8 cellular contexts compared by ENCODE assay signal in genomic region chr10:95289921-95290421, GRCh38. TPM values are rescaled to one million over a fixed set of nuclear protein-coding genes. Genes with fewer than 3 reads are reported as not detected.
A peak's percentile ranks its signal among the peaks of the same experiment; 100 is the strongest.
DNase-seq lines count a peak whose midpoint lies in the region; ATAC-seq, FAIRE-seq and TF ChIP-seq lines count a peak whose summit lies in the region.

No MANE protein-coding gene starts in this region.

- peak overlapping the region; percentile 92 for H3K9ac ChIP-seq in SK-N-SH
- H3K9ac ChIP-seq in keratinocyte (ENCODE audit: control insufficient read depth, extremely low read depth, insufficient read depth, low read length), result peak overlapping the region; percentile 85

- TF ChIP-seq POLR2A in suprapubic skin (IDR thresholded peaks at IDR 0.05), result no peak

- intact Hi-C loops in activated T-helper 2 cell treated with anti-CD3 and anti-CD28 coated beads, Interferon-gamma antibody, Interleukin-2, Interleukin-4, amounts not matched to agents 10 μg/mL and 5 μg/mL and 100 μg/mL, durations not matched to agents 14 hours and 24 hours and 36 hours (cut with micrococcal nuclease), result loop anchor here (5.0 kb wide), 1 partner anchor 108 kb away; no protein-coding TSS in a partner anchor

- no peak overlapping the region for H3K27ac Mint-ChIP-seq in activated T-helper 2 cell treated with anti-CD3 and anti-CD28 coated beads, Interferon-gamma antibody, Interleukin-2, Interleukin-4, amounts not matched to agents 10 μg/mL and 5 μg/mL and 100 μg/mL, durations not matched to agents 14 hours and 24 hours and 36 hours

- no peaks in the 10 kb centered on the region for H4K20me1 ChIP-seq in SK-N-SH (ENCODE audit: insufficient read depth)
- H4K20me1 ChIP-seq in keratinocyte (ENCODE audit: control insufficient read depth, extremely low read depth, insufficient read depth, low read length), result peaks cover 12% of the 10 kb centered on the region

- H3K4me1 Mint-ChIP-seq in activated T-helper 2 cell treated with anti-CD3 and anti-CD28 coated beads, Interferon-gamma antibody, Interleukin-2, Interleukin-4, amounts not matched to agents 10 μg/mL and 5 μg/mL and 100 μg/mL, durations not matched to agents 14 hours and 24 hours and 36 hours (ENCODE audit: low read depth), result peaks cover 20% of the 10 kb centered on the region

- H3K79me2 ChIP-seq in SK-N-SH (ENCODE audit: insufficient read depth), result peaks cover 56% of the 10 kb centered on the region
- peaks cover 58% of the 10 kb centered on the region for H3K79me2 ChIP-seq in keratinocyte (ENCODE audit: control insufficient read depth, insufficient read depth, low read length)

- H3K36me3 Mint-ChIP-seq in activated T-helper 2 cell treated with anti-CD3 and anti-CD28 coated beads, Interferon-gamma antibody, Interleukin-2, Interleukin-4, amounts not matched to agents 10 μg/mL and 5 μg/mL and 100 μg/mL, durations not matched to agents 14 hours and 24 hours and 36 hours (ENCODE audit: low read depth), result no peaks in the 10 kb centered on the region

- H3K9me3 Mint-ChIP-seq in activated T-helper 2 cell treated with anti-CD3 and anti-CD28 coated beads, Interferon-gamma antibody, Interleukin-2, Interleukin-4, amounts not matched to agents 10 μg/mL and 5 μg/mL and 100 μg/mL, durations not matched to agents 14 hours and 24 hours and 36 hours, result no peaks in the 10 kb centered on the region

- CTCF ChIA-PET in SK-N-SH (lab: Yijun Ruan, JAX), result interaction anchor here (0.6 to 3.3 kb wide), 4 partner anchors 13 to 73 kb away, joined by 4 to 16 read pairs (median 10); no protein-coding TSS in a partner anchor

- H3K4me2 ChIP-seq in SK-N-SH, result peak overlapping the region; percentile 82
- H3K4me2 ChIP-seq in keratinocyte (ENCODE audit: control insufficient read depth, extremely low read depth, insufficient read depth, low read depth, low read length), result peak overlapping the region; percentile 99

- H3K9me1 ChIP-seq in keratinocyte (ENCODE audit: control insufficient read depth, extremely low read depth, insufficient read depth, low read length), result peaks cover 4% of the 10 kb centered on the region

- peaks cover 5% of the 10 kb centered on the region for H3F3A ChIP-seq in SK-N-SH (replicated peaks; ENCODE audit: insufficient read depth)

- DNase-seq in SK-N-SH (no peak), keratinocyte (ENCODE audit: low read depth, low spot score) (no peak), suprapubic skin (ENCODE audit: low spot score in 2 of 2) (no peak), RCC 7860 (ENCODE audit: low spot score) (no peak), NCI-H524 (lab: John Stamatoyannopoulos, UW) (no peak), midbrain (lab: John Stamatoyannopoulos, UW) (no peak)
- no peak for DNase-seq in activated T-helper 2 cell treated with anti-CD3 and anti-CD28 coated beads, Interferon-gamma antibody, Interleukin-2, Interleukin-4, amounts not matched to agents 10 μg/mL and 5 μg/mL and 100 μg/mL, durations not matched to agents 14 hours and 24 hours and 36 hours (ENCODE audit: low spot score)

- H3K36me3 ChIP-seq in SK-N-SH (replicated peaks in 1 of 2; ENCODE audit: control insufficient read depth in 1 of 2, insufficient read depth in 2 of 2, low read length in 1 of 2) (no peaks in the 10 kb centered on the region), keratinocyte (ENCODE audit: control insufficient read depth in 2 of 2, extremely low read depth in 1 of 2, insufficient read depth in 2 of 2, low read length in 2 of 2) (peaks cover 5 to 6% of the 10 kb centered on the region in 2 experiments), suprapubic skin (no peaks in the 10 kb centered on the region)

- H3K27me3 ChIP-seq in SK-N-SH (ENCODE audit: insufficient read depth) (no peaks in the 10 kb centered on the region), keratinocyte (ENCODE audit: control insufficient read depth, extremely low read depth, insufficient read depth, low read length) (no peaks in the 10 kb centered on the region), suprapubic skin (no peaks in the 10 kb centered on the region)

- no peaks in the 10 kb centered on the region for H3K9me2 ChIP-seq in SK-N-SH

- TF ChIP-seq CTCF in SK-N-SH (IDR thresholded peaks at IDR 0.05) (no peak), keratinocyte (optimal IDR thresholded peaks at IDR 0.05 in 1 of 3, IDR thresholded peaks at IDR 0.05 in 1 of 3, conservative IDR thresholded peaks at IDR 0.05 in 1 of 3; ENCODE audit: extremely low read depth in 1 of 3, insufficient read depth in 2 of 3, low read length in 3 of 3) (no peak), suprapubic skin (IDR thresholded peaks at IDR 0.05) (no peak)

- POLR2A ChIA-PET in SK-N-SH (lab: Yijun Ruan, JAX), result no interaction called here

- H3K4me3 ChIP-seq in SK-N-SH (ENCODE audit: low read depth in 2 of 2, low read length in 1 of 2) (peak overlapping the region; percentile 85 to 94), keratinocyte (ENCODE audit: control insufficient read depth in 2 of 3, extremely low read depth in 1 of 3, insufficient read depth in 2 of 3, low read depth in 1 of 3, low read length in 3 of 3) (peak overlapping the region; percentile 70 to 97 (median 74)), suprapubic skin (peak overlapping the region; percentile 87)

- H3K9me3 ChIP-seq in SK-N-SH (no peaks in the 10 kb centered on the region), keratinocyte (ENCODE audit: control insufficient read depth, low read depth, low read length) (no peaks in the 10 kb centered on the region), suprapubic skin (no peaks in the 10 kb centered on the region)

- FAIRE-seq in keratinocyte (lab: Jason Lieb, UNC) (no peak), RCC 7860 (lab: Jason Lieb, UNC) (no peak)

- no peak for TF ChIP-seq RAD21 in SK-N-SH (IDR thresholded peaks at IDR 0.05; ENCODE audit: low read length)

- peak overlapping the region; percentile 78 for H3K4me3 Mint-ChIP-seq in activated T-helper 2 cell treated with anti-CD3 and anti-CD28 coated beads, Interferon-gamma antibody, Interleukin-2, Interleukin-4, amounts not matched to agents 10 μg/mL and 5 μg/mL and 100 μg/mL, durations not matched to agents 14 hours and 24 hours and 36 hours (ENCODE audit: low read depth)

- peak overlapping the region; percentile 88 for H2AFZ ChIP-seq in SK-N-SH (ENCODE audit: low read depth)
- no peak overlapping the region for H2AFZ ChIP-seq in keratinocyte (ENCODE audit: control insufficient read depth, low read length)

- WGBS in SK-N-SH (ENCODE audit: low lambda C conversion rate), result 76% methylated on average over 14 of the region's 14 CpGs
- 21% methylated on average over 14 of the region's 14 CpGs for WGBS in suprapubic skin

- H3K27ac ChIP-seq in SK-N-SH (ENCODE audit: low read depth in 2 of 2, low read length in 1 of 2), result peak overlapping the region in 1 of 2 experiments; percentile 42; a peak in 1 of 4 replicates
- peak overlapping the region; percentile 84 for H3K27ac ChIP-seq in keratinocyte (ENCODE audit: control insufficient read depth, insufficient read depth, low read length)
- peak overlapping the region; percentile 91 for H3K27ac ChIP-seq in suprapubic skin

- H3K4me1 ChIP-seq in SK-N-SH (ENCODE audit: control insufficient read depth in 1 of 2, insufficient read depth in 2 of 2, low read depth in 1 of 2, low read length in 1 of 2) (peaks cover 3 to 4% of the 10 kb centered on the region in 2 experiments; a peak in 1 of 4 replicates), keratinocyte (ENCODE audit: control insufficient read depth, extremely low read depth, insufficient read depth, low read length) (peaks cover 38% of the 10 kb centered on the region), suprapubic skin (peaks cover 49% of the 10 kb centered on the region)

- peaks cover 51% of the 10 kb centered on the region for H3K27me3 Mint-ChIP-seq in activated T-helper 2 cell treated with anti-CD3 and anti-CD28 coated beads, Interferon-gamma antibody, Interleukin-2, Interleukin-4, amounts not matched to agents 10 μg/mL and 5 μg/mL and 100 μg/mL, durations not matched to agents 14 hours and 24 hours and 36 hours (ENCODE audit: low read depth)

- TF ChIP-seq EP300 in SK-N-SH (IDR thresholded peaks at IDR 0.05; ENCODE audit: borderline replicate concordance in 1 of 2, low read depth in 1 of 2, low read length in 1 of 2) (no peak), suprapubic skin (IDR thresholded peaks at IDR 0.05) (no peak)

- dilution Hi-C loops in keratinocyte (cut with MboI; ENCODE audit: extremely low pct_ligation_motif_present, low sequenced_read_pairs), result no loop called here

- ATAC-seq in SK-N-SH treated with all-trans-retinoic acid at 6 μM for 48 hours, result no peak

TF ChIP-seq in SK-N-SH, 30 proteins besides CTCF, POLR2A, EP300 and RAD21 (continues in another document):
- TF ChIP-seq MEF2A (IDR thresholded peaks at IDR 0.05; ENCODE audit: borderline replicate concordance, low read depth) (no peak), RFX5 (IDR thresholded peaks at IDR 0.05; ENCODE audit: low read length) (no peak)

TF ChIP-seq in SK-N-SH treated with all-trans-retinoic acid at 6 μM for 48 hours, 23 proteins besides CTCF, POLR2A, EP300 and RAD21 (continues in another document):
- TF ChIP-seq RARB (CRISPR knock-in tag; IDR thresholded peaks at IDR 0.05) (no peak), ISL1 (CRISPR knock-in tag; IDR thresholded peaks at IDR 0.05) (no peak), OSR1 (CRISPR knock-in tag; IDR thresholded peaks at IDR 0.05) (no peak), ZC3H10 (CRISPR knock-in tag; IDR thresholded peaks at IDR 0.05) (no peak), PPARA (CRISPR knock-in tag; IDR thresholded peaks at IDR 0.05; ENCODE audit: borderline replicate concordance) (no peak), ARNTL (CRISPR knock-in tag; IDR thresholded peaks at IDR 0.05; ENCODE audit: borderline replicate concordance, low read depth) (no peak)

RNA-seq across cellular contexts. Expression of gene PDLIM1, which starts 0.8 kb away (rescaled TPM):
- polyA plus RNA-seq in SK-N-SH (2012; rRNA removed) (74.4 and 97.2 TPM in 2 replicates), keratinocyte (200 to 450 TPM (median 298 TPM) in 3 replicates)
- 89.3 and 96.8 TPM in 2 replicates for polyA plus RNA-seq in SK-N-SH (2012; cell fraction: cytosol; rRNA removed)
- 68.2 and 70.4 TPM in 2 replicates for polyA plus RNA-seq in SK-N-SH (2012; cell fraction: nucleus; rRNA removed)
- 2.7 and 2.9 TPM in 2 replicates for total RNA-seq in activated T-helper 2 cell treated with anti-CD3 and anti-CD28 coated beads, Interferon-gamma antibody, Interleukin-2, Interleukin-4, amounts not matched to agents 10 μg/mL and 5 μg/mL and 100 μg/mL, durations not matched to agents 14 hours and 24 hours and 36 hours
- polyA plus RNA-seq in keratinocyte (2011; ENCODE audit: low read depth), result 152 TPM
- polyA plus RNA-seq in keratinocyte (2011; cell fraction: cytosol; rRNA removed), result 550 and 564 TPM in 2 replicates
- 299 and 342 TPM in 2 replicates for polyA plus RNA-seq in keratinocyte (2011; cell fraction: nucleus; rRNA removed)
- 367 and 421 TPM in 2 replicates for polyA plus RNA-seq in keratinocyte (2012; ENCODE audit: low replicate concordance)
- 372 to 462 TPM (median 381 TPM) in 3 replicates for polyA minus RNA-seq in keratinocyte
- polyA minus RNA-seq in keratinocyte (2011; cell fraction: cytosol; rRNA and poly(A)+ RNA removed), result 329 TPM
- 92.1 and 192 TPM in 2 replicates for polyA minus RNA-seq in keratinocyte (2011; cell fraction: nucleus; rRNA and poly(A)+ RNA removed)
- 100 to 1,000 TPM in 1 of 4 donors, 10 to 100 TPM in 3; 71.4 to 112 (median 77.7) TPM for total RNA-seq in suprapubic skin

Comparison
In these comparisons a context has a peak if more than half of its experiments do, and no peak if none do; other contexts are left out.
1. RNA of gene PDLIM1, which starts 0.8 kb away (total RNA-seq): 71.4 to 112 TPM in suprapubic skin; 2.7 to 2.9 TPM in activated T-helper 2 cell treated with anti-CD3 and anti-CD28 coated beads, Interferon-gamma antibody, Interleukin-2, Interleukin-4, amounts not matched to agents 10 μg/mL and 5 μg/mL and 100 μg/mL, durations not matched to agents 14 hours and 24 hours and 36 hours; every median in the first group is over 10 times any median in the second.
2. Peak in every context shown above with its lines, with median percentiles within 50 percentile points of each other: H3K4me3 ChIP-seq.